ENCODE assay signal across 38 cellular contexts in the genomic region with DNA sequence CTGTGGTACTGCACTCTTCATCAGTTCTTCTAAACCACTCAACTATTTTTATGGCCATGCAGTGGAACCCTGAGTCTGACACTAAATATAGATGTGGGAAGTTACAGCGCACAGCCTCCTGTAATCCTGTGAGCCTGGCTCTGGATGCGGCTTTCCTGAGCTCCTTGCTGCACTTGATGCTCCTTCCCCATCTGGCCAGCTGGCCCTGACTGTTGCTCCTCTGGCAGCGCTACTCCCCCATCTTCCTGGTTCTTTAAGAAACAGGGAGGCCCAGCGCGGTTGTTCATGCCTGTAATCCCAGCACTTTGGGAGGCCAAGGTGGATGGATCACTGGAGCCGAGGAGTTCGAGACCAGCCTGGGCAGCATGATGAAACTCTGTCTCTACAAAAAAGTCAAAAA. TPM values are rescaled to one million over a fixed set of nuclear protein-coding genes. Genes with fewer than 3 reads are reported as not detected.
"Had no signal": no experiment of that assay in that cellular context is flagged by ENCODE, and none has a peak within 500 bp of the region (broad histone marks: within the 10 kb centered on the region; RNA-seq: fewer than 3 reads in every experiment).

No MANE protein-coding gene starts in this region.

- H3K4me3 ChIP-seq: PC-9 had no signal

- H3K4me3 Mint-ChIP-seq: activated CD4-positive, alpha-beta T cell treated with anti-CD3 and anti-CD28 coated beads for 36 hours; activated CD4-positive, alpha-beta T cell treated with anti-CD3 and anti-CD28 coated beads, Interleukin-2, amount 10 ng/mL, durations not matched to agents 7 days and 5 days; activated CD8-positive, alpha-beta T cell treated with anti-CD3 and anti-CD28 coated beads, Interleukin-2, amount 10 ng/mL, durations not matched to agents 7 days and 5 days; activated naive CD4-positive, alpha-beta T cell treated with anti-CD3 and anti-CD28 coated beads for 36 hours; activated naive CD8-positive, alpha-beta T cell; activated naive CD8-positive, alpha-beta T cell treated with anti-CD3 and anti-CD28 coated beads, Interleukin-2, amount 50 U/mL, for 24 hours; activated T-cell treated with anti-CD3 and anti-CD28 coated beads, Interleukin-2, amount 50 U/mL, for 24 hours; activated T-helper 1 cell treated with anti-CD3 and anti-CD28 coated beads, Interleukin-12 subunit alpha, Interleukin-12 subunit beta, Interleukin-2, Interleukin-4 antibody, amounts not matched to agents 30 ng/mL and 10 ng/mL and 1 ng/mL, durations not matched to agents 14 hours and 24 hours and 36 hours; brain; T-cell; WTC11 had no signal

- H3K27ac ChIP-seq: PC-9, RWPE1 had no signal

- H3K4me1 Mint-ChIP-seq: activated CD4-positive, alpha-beta T cell treated with anti-CD3 and anti-CD28 coated beads for 36 hours; activated CD4-positive, alpha-beta T cell treated with anti-CD3 and anti-CD28 coated beads, Interleukin-2, amount 10 ng/mL, durations not matched to agents 7 days and 5 days; activated naive CD8-positive, alpha-beta T cell treated with anti-CD3 and anti-CD28 coated beads, Interleukin-2, amount 50 U/mL, for 24 hours; T-cell; WTC11 had no signal

- ATAC-seq: activated CD4-positive, alpha-beta T cell treated with anti-CD3 and anti-CD28 coated beads for 36 hours; activated CD4-positive, CD25-positive, alpha-beta regulatory T cell treated with anti-CD3 and anti-CD28 coated beads, Interleukin-2, amount 50 U/mL, for 24 hours; activated CD8-positive, alpha-beta T cell treated with anti-CD3 and anti-CD28 coated beads, Interleukin-2, amount 10 ng/mL, durations not matched to agents 7 days and 5 days; activated naive CD8-positive, alpha-beta T cell treated with anti-CD3 and anti-CD28 coated beads, Interleukin-2, amount 50 U/mL, for 24 hours; Right ventricle myocardium inferior; SK-N-SH treated with all-trans-retinoic acid at 6 μM for 48 hours; T-cell; WTC11 had no signal

- H2AFZ ChIP-seq: PC-9 had no signal

- H3K27ac Mint-ChIP-seq: activated CD4-positive, alpha-beta T cell treated with anti-CD3 and anti-CD28 coated beads for 36 hours; activated CD4-positive, alpha-beta T cell treated with anti-CD3 and anti-CD28 coated beads, Interleukin-2, amount 10 ng/mL, durations not matched to agents 7 days and 5 days; activated CD8-positive, alpha-beta T cell treated with anti-CD3 and anti-CD28 coated beads, Interleukin-2, amount 10 ng/mL, durations not matched to agents 7 days and 5 days; activated naive CD4-positive, alpha-beta T cell treated with anti-CD3 and anti-CD28 coated beads for 36 hours; activated naive CD8-positive, alpha-beta T cell; activated naive CD8-positive, alpha-beta T cell treated with anti-CD3 and anti-CD28 coated beads, Interleukin-2, amount 50 U/mL, for 24 hours; activated T-cell treated with anti-CD3 and anti-CD28 coated beads, Interleukin-2, amount 50 U/mL, for 24 hours; activated T-helper 1 cell treated with anti-CD3 and anti-CD28 coated beads, Interleukin-12 subunit alpha, Interleukin-12 subunit beta, Interleukin-2, Interleukin-4 antibody, amounts not matched to agents 30 ng/mL and 10 ng/mL and 1 ng/mL, durations not matched to agents 14 hours and 24 hours and 36 hours; brain; T-cell; WTC11 had no signal

- H3K4me2 ChIP-seq: PC-9 had no signal

- H3K36me3 Mint-ChIP-seq: T-cell had no signal

- H3K27me3 Mint-ChIP-seq: activated naive CD8-positive, alpha-beta T cell treated with anti-CD3 and anti-CD28 coated beads, Interleukin-2, amount 50 U/mL, for 24 hours had no signal

- DNase-seq: activated CD4-positive, alpha-beta T cell treated with anti-CD3 and anti-CD28 coated beads for 36 hours; activated CD4-positive, alpha-beta T cell treated with anti-CD3 and anti-CD28 coated beads, Interleukin-2, amount 10 ng/mL, durations not matched to agents 7 days and 5 days; activated CD4-positive, alpha-beta T cell treated with anti-CD3 and anti-CD28 coated beads, Interleukin-2, amount 50 U/mL, for 48 hours; activated CD8-positive, alpha-beta T cell treated with anti-CD3 and anti-CD28 coated beads, Interleukin-2, amount 10 ng/mL, durations not matched to agents 7 days and 5 days; activated gamma-delta T cell treated with Interleukin-2 at 50 U/mL for 16 hours; activated naive CD4-positive, alpha-beta T cell treated with anti-CD3 and anti-CD28 coated beads for 36 hours; activated naive CD8-positive, alpha-beta T cell treated with anti-CD3 and anti-CD28 coated beads, Interleukin-2, amount 50 U/mL, for 24 hours; activated T-cell treated with anti-CD3 and anti-CD28 coated beads, Interleukin-2, amount 50 U/mL, for 24 hours; central memory CD4-positive, alpha-beta T cell; KG1; MM.1S; NCI-H1092 treated with DMSO at 0.1 percent for 48 hours; NCI-H1417; NCI-H146; NCI-H187; NCI-H2029 treated with DMSO at 0.1 percent for 48 hours; NCI-H2107; NCI-H2171; NCI-H510A; NCI-H69; NK-92 treated with Interleukin-12 subunit alpha and Interleukin-12 subunit beta, amount 100 ng/mL, for 24 hours; PC-9; SIG-M5; T-cell; T-helper 2 cell; T-helper 9 cell had no signal

RNA-seq across cellular contexts. Expression of gene IQSEC3, which starts 24.7 kb away (rescaled TPM):
- total RNA-seq: activated CD4-positive, alpha-beta T cell treated with anti-CD3 and anti-CD28 coated beads for 36 hours; activated CD4-positive, alpha-beta T cell treated with anti-CD3 and anti-CD28 coated beads, Interleukin-2, amount 10 ng/mL, durations not matched to agents 7 days and 5 days; bronchial epithelial cell; LHCN-M2; OCI-LY7; PC-9; SK-MEL-5 had no signal
